ENCODE assay signal across 26 cellular contexts in genomic region chr1:114770989-114771388, GRCh38.
"Had no signal": no experiment of that assay in that cellular context is flagged by ENCODE, and none has a peak within 500 bp of the region (broad histone marks: within the 10 kb centered on the region; RNA-seq: fewer than 3 reads in every experiment).

No MANE protein-coding gene starts in this region.

- H3K27me3 ChIP-seq: stomach, suprapubic skin, testis, thyroid gland, tibial artery, tibial nerve, transverse colon, upper lobe of left lung, upper lobe of right lung, uterus, vagina had no signal

- H3K4me3 ChIP-seq: stomach, suprapubic skin, testis, thoracic aorta, thyroid gland, tibial artery, tibial nerve, transverse colon, upper lobe of left lung, upper lobe of right lung, uterus, vagina had no signal

- H3K27ac ChIP-seq: stomach, suprapubic skin, testis, thoracic aorta, thyroid gland, tibial artery, tibial nerve, transverse colon, upper lobe of left lung, upper lobe of right lung, uterus, vagina had no signal

- ATAC-seq: stimulated activated effector memory CD8-positive, alpha-beta T cell treated with anti-CD3 and anti-CD28 coated beads, Interleukin-12 subunit alpha, Interleukin-12 subunit beta, amount 100 ng/mL, for 72 hours; stimulated activated memory B cell treated with anti-CD40 and anti-IgM and Interleukin-4, amounts not matched to agents 10 μg/mL and 1 μg/mL and 100 μg/mL, for 72 hours; stimulated activated naive B cell treated with anti-CD40 and anti-IgM and Interleukin-4, amounts not matched to agents 10 μg/mL and 1 μg/mL and 100 μg/mL, for 72 hours; stimulated activated naive CD8-positive, alpha-beta T cell treated with anti-CD3 and anti-CD28 coated beads, Interleukin-15, amount 100 ng/mL, for 72 hours; stimulated activated naive CD8-positive, alpha-beta T cell treated with anti-CD3 and anti-CD28 coated beads, Interleukin-15, Interleukin-2, amounts not matched to agents 100 U/mL and 50 U/mL, for 24 hours; upper lobe of right lung had no signal

- H3K36me3 ChIP-seq: uterus had no signal

- FAIRE-seq: urothelium cell line had no signal

- H3K9me3 ChIP-seq: stomach, suprapubic skin, testis, thoracic aorta, thyroid gland, tibial artery, tibial nerve, transverse colon, upper lobe of left lung, upper lobe of right lung, uterus, vagina had no signal

- H3K4me1 ChIP-seq: stomach, suprapubic skin, testis, thyroid gland, tibial artery, tibial nerve, transverse colon, upper lobe of left lung, upper lobe of right lung, uterus, vagina had no signal

- DNase-seq: stimulated activated CD4-positive, alpha-beta T cell treated with anti-CD3 and anti-CD28 coated beads, Interleukin-2, amount 100 ng/mL, for 48 hours; stimulated activated CD4-positive, alpha-beta T cell treated with anti-CD3 and anti-CD28 coated beads, Interleukin-4, amount 100 ng/mL, for 1 hour; stimulated activated CD4-positive, alpha-beta T cell treated with anti-CD3 and anti-CD28 coated beads, Interleukin-4, amount 100 ng/mL, for 24 hours; stimulated activated CD4-positive, alpha-beta T cell treated with anti-CD3 and anti-CD28 coated beads, Interleukin-4, amount 100 ng/mL, for 4 hours; stimulated activated naive B cell treated with anti-CD40 and anti-IgM and Interleukin-4, amounts not matched to agents 10 μg/mL and 1 μg/mL and 100 μg/mL, for 72 hours; stimulated activated naive CD4-positive, alpha-beta T cell; stimulated activated naive CD4-positive, alpha-beta T cell treated with Interleukin-2 at 50 U/mL for 16 hours; stimulated activated naive CD8-positive, alpha-beta T cell treated with anti-CD3 and anti-CD28 coated beads, Interleukin-15, amount 100 ng/mL, for 72 hours; stimulated activated naive CD8-positive, alpha-beta T cell treated with anti-CD3 and anti-CD28 coated beads, Interleukin-15, Interleukin-2, amounts not matched to agents 100 U/mL and 50 U/mL, for 24 hours; stomach; substantia nigra; testis; thyroid gland; tibial artery; transverse colon; trophoblast cell; upper lobe of left lung; upper lobe of right lung; uterus had no signal
